Comparison of ENCODE assay signal across 18 cellular contexts in genomic region chr15:75924576-75924975, GRCh38.
"Had no signal": no experiment of that assay in that cellular context is flagged by ENCODE, and none has a peak within 500 bp of the region (broad histone marks: within the 10 kb centered on the region; RNA-seq: fewer than 3 reads in every experiment).

No MANE protein-coding gene starts in this region.

- ATAC-seq: activated T-helper 17 cell treated with anti-CD3 and anti-CD28 coated beads, Interleukin-2, amount 50 U/mL, for 72 hours; sciatic nerve; stimulated activated memory B cell treated with anti-CD40 and anti-IgM and Interleukin-4, amounts not matched to agents 10 μg/mL and 1 μg/mL and 100 μg/mL, for 72 hours had no signal

- H3K9me3 ChIP-seq: left ventricle myocardium inferior, thoracic aorta had no signal

- H3K27ac ChIP-seq: left ventricle myocardium inferior, thoracic aorta had no signal

- H3K36me3 ChIP-seq: left ventricle myocardium inferior, thoracic aorta had no signal

- DNase-seq: activated B cell treated with CpG ODN at 0.5 μM for 24 hours; activated CD4-positive, alpha-beta memory T cell treated with anti-CD3 and anti-CD28 coated beads, Interleukin-2, amount 10 ng/mL, durations not matched to agents 7 days and 5 days; activated CD4-positive, alpha-beta T cell treated with anti-CD3 and anti-CD28 coated beads for 4 hours; activated naive CD4-positive, alpha-beta T cell treated with Interleukin-2 at 50 U/mL for 16 hours; activated T-cell treated with anti-CD3 and anti-CD28 coated beads, Interleukin-2, amount 50 U/mL, for 1 hour; anterior cingulate cortex; dermis blood vessel endothelial cell; effector memory CD4-positive, alpha-beta T cell; hypothalamus; kidney; left ventricle myocardium inferior; nucleus accumbens; stimulated activated CD4-positive, alpha-beta T cell treated with anti-CD3 and anti-CD28 coated beads, Interleukin-4, amount 100 ng/mL, for 4 hours; SW 1271 had no signal

- H3K4me3 ChIP-seq: left ventricle myocardium inferior, thoracic aorta had no signal
